In genomic region chr18:69956655-69957054, GRCh38 we compare ENCODE assay signal across 11 cellular contexts. TPM values are rescaled to one million over a fixed set of nuclear protein-coding genes. Genes with fewer than 3 reads are reported as not detected.
DNase-seq lines count a peak whose midpoint lies in the region; ATAC-seq lines count a peak whose summit lies in the region.
"Had no signal": no experiment of that assay in that cellular context is flagged by ENCODE, and none has a peak within 500 bp of the region (broad histone marks: within the 10 kb centered on the region; RNA-seq: fewer than 3 reads in every experiment).

No MANE protein-coding gene starts in this region.

- no peaks in the 10 kb centered on the region for H3K27me3 Mint-ChIP-seq in central memory CD8-positive, alpha-beta T cell

- peaks cover 1% of the 10 kb centered on the region for H3K36me3 Mint-ChIP-seq in central memory CD8-positive, alpha-beta T cell (ENCODE audit: insufficient read depth)

- no peak overlapping the region for H3K27ac Mint-ChIP-seq in central memory CD8-positive, alpha-beta T cell (ENCODE audit: low read depth)
- H3K27ac Mint-ChIP-seq: nephron progenitor cell had no signal

- ATAC-seq in central memory CD8-positive, alpha-beta T cell (replicated peaks; ENCODE audit: extremely low read depth, poor library complexity, severe bottlenecking): peak; percentile 31
- ATAC-seq in HG03432 (IDR thresholded peaks at IDR 0.05; ENCODE audit: unreplicated experiment) (no peak), GM21367 (IDR thresholded peaks at IDR 0.05; ENCODE audit: unreplicated experiment) (no peak)

- no peak overlapping the region for H3K4me3 Mint-ChIP-seq in central memory CD8-positive, alpha-beta T cell
- H3K4me3 Mint-ChIP-seq: nephron progenitor cell had no signal

- DNase-seq in activated effector memory CD4-positive, alpha-beta T cell treated with anti-CD3 and anti-CD28 coated beads, Interleukin-2, amount 50 U/mL, for 16 hours: peak; percentile 76
- DNase-seq in activated effector memory CD4-positive, alpha-beta T cell treated with Interleukin-2 at 50 U/mL for 16 hours: no peak
- peak; percentile 75 for DNase-seq in NCI-H146 treated with DMSO at 0.1 percent for 48 hours (lab: John Stamatoyannopoulos, UW; ENCODE audit: unreplicated experiment)
- no peak for DNase-seq in central memory CD8-positive, alpha-beta T cell (ENCODE audit: low spot score in 2 of 2)
- DNase-seq in stimulated activated naive CD4-positive, alpha-beta T cell treated with Interleukin-2 at 50 U/mL for 16 hours (lab: John Stamatoyannopoulos, UW): peak; percentile 41
- no peak for DNase-seq in mesenteric fat pad (ENCODE audit: low spot score)
- DNase-seq: activated CD4-positive, alpha-beta T cell treated with anti-CD3 and anti-CD28 coated beads for 48 hours; amniotic stem cell had no signal

- H3K9me3 Mint-ChIP-seq in central memory CD8-positive, alpha-beta T cell: no peaks in the 10 kb centered on the region
- H3K9me3 Mint-ChIP-seq: nephron progenitor cell had no signal

- H3K4me1 Mint-ChIP-seq in central memory CD8-positive, alpha-beta T cell: no peaks in the 10 kb centered on the region

RNA-seq across cellular contexts. Expression of gene CD226, which starts 9.0 kb away (rescaled TPM):
- total RNA-seq in mesenteric fat pad: 1.4 TPM

Comparison
In these comparisons a context has a peak if more than half of its experiments do, and no peak if none do; other contexts are left out.
1. DNase-seq: peak in activated effector memory CD4-positive, alpha-beta T cell treated with anti-CD3 and anti-CD28 coated beads, Interleukin-2, amount 50 U/mL, for 16 hours (single experiment), NCI-H146 treated with DMSO at 0.1 percent for 48 hours (single experiment) and stimulated activated naive CD4-positive, alpha-beta T cell treated with Interleukin-2 at 50 U/mL for 16 hours (single experiment); none in activated effector memory CD4-positive, alpha-beta T cell treated with Interleukin-2 at 50 U/mL for 16 hours (single experiment), central memory CD8-positive, alpha-beta T cell (0 of 2) and mesenteric fat pad (single experiment).